In genomic region chr13:39765801-39766463, GRCh38 we compare ENCODE assay signal across 8 cellular contexts.
DNase-seq lines count a peak whose midpoint lies in the region; ATAC-seq and TF ChIP-seq lines count a peak whose summit lies in the region.

No MANE protein-coding gene starts in this region.

- DNase-seq in BE2C: peak; percentile 24
- peak; percentile 15 for DNase-seq in SK-N-DZ (ENCODE audit: low spot score)
- no peak for DNase-seq in esophagus squamous epithelium (lab: John Stamatoyannopoulos, UW)
- DNase-seq in ovary: peak; percentile 47 to 60 (median 57)
- no peak for DNase-seq in NK-92 (lab: John Stamatoyannopoulos, UW; ENCODE audit: unreplicated experiment)

- WGBS in esophagus squamous epithelium, 2 donors: 22 to 30% methylated on average over 1 to 2 of the region's 2 CpGs
- WGBS in ovary, 3 donors: 37 to 46% (median 42%) methylated on average over 2 of the region's 2 CpGs

- H3K27me3 ChIP-seq in BE2C (no peaks in the 10 kb centered on the region), esophagus squamous epithelium (no peaks in the 10 kb centered on the region), ovary (no peaks in the 10 kb centered on the region)

- H3K4me3 ChIP-seq in BE2C (ENCODE audit: low read depth, low read length) (no peak overlapping the region), esophagus squamous epithelium (no peak overlapping the region), ovary (no peak overlapping the region)

- ATAC-seq in GM19023 (IDR thresholded peaks at IDR 0.05; ENCODE audit: unreplicated experiment): no peak
- ATAC-seq in HG03460 (IDR thresholded peaks at IDR 0.05; ENCODE audit: unreplicated experiment): no peak

- intact Hi-C loops in esophagus squamous epithelium (cut with DNase I) (no loop called here), ovary (cut with DNase I) (no loop called here)

- no peaks in the 10 kb centered on the region for H3K9me3 ChIP-seq in BE2C
- H3K9me3 ChIP-seq in esophagus squamous epithelium: no peaks in the 10 kb centered on the region
- no peaks in the 10 kb centered on the region for H3K9me3 ChIP-seq in ovary

- no peak for TF ChIP-seq EP300 in ovary (IDR thresholded peaks at IDR 0.05)

- TF ChIP-seq POLR2A in esophagus squamous epithelium (IDR thresholded peaks at IDR 0.05) (no peak), ovary (IDR thresholded peaks at IDR 0.05) (no peak)

- H3K36me3 ChIP-seq in BE2C (no peaks in the 10 kb centered on the region), esophagus squamous epithelium (no peaks in the 10 kb centered on the region), ovary (no peaks in the 10 kb centered on the region)

- H3K4me1 ChIP-seq in BE2C (no peaks in the 10 kb centered on the region), esophagus squamous epithelium (peaks cover 7 to 62% (median 31%) of the 10 kb centered on the region in 3 donors), ovary (ENCODE audit: insufficient read depth) (peaks cover 9% of the 10 kb centered on the region)

- H3K27ac ChIP-seq in esophagus squamous epithelium (peak overlapping the region; percentile 1 to 70 (median 42)), ovary (no peak overlapping the region)

- peak; percentile 40 for TF ChIP-seq CTCF in BE2C (IDR thresholded peaks at IDR 0.05; ENCODE audit: low read depth, low read length)
- peak; percentile 29; the same call in 1 of the 2 replicates for TF ChIP-seq CTCF in LNCAP (IDR thresholded peaks at IDR 0.05)
- peak in 5 of 6 experiments; percentile 5 to 47 (median 25) for TF ChIP-seq CTCF in esophagus squamous epithelium (IDR thresholded peaks at IDR 0.05)
- peak in 1 of 3 donors; percentile 15 for TF ChIP-seq CTCF in ovary (IDR thresholded peaks at IDR 0.05)

Comparison
In these comparisons a context has a peak if more than half of its experiments do, and no peak if none do; other contexts are left out.
1. DNase-seq: peak in BE2C (single experiment), SK-N-DZ (single experiment) and ovary (5 of 5); none in esophagus squamous epithelium (single experiment) and NK-92 (single experiment).
2. H3K27ac ChIP-seq: peak in esophagus squamous epithelium (4 of 4); none in ovary (0 of 2).